9 cellular contexts compared by ENCODE assay signal in genomic region chr5:40484495-40484894, GRCh38.
DNase-seq lines count a peak whose midpoint lies in the region; ATAC-seq, FAIRE-seq and TF ChIP-seq lines count a peak whose summit lies in the region.
"Had no signal": no experiment of that assay in that cellular context is flagged by ENCODE, and none has a peak within 500 bp of the region (broad histone marks: within the 10 kb centered on the region; RNA-seq: fewer than 3 reads in every experiment).

No MANE protein-coding gene starts in this region.

- ATAC-seq in GM19455 (IDR thresholded peaks at IDR 0.05; ENCODE audit: unreplicated experiment) (peak; percentile 42), HG03103 (IDR thresholded peaks at IDR 0.05; ENCODE audit: low read depth, unreplicated experiment) (peak; percentile 37)

- no peaks in the 10 kb centered on the region for H3K36me3 Mint-ChIP-seq in type B pancreatic cell

- peaks cover 3% of the 10 kb centered on the region for H3K9me3 Mint-ChIP-seq in type B pancreatic cell

- no peaks in the 10 kb centered on the region for H3K27me3 Mint-ChIP-seq in type B pancreatic cell

- no peak overlapping the region for H3K4me3 Mint-ChIP-seq in type B pancreatic cell

- no peak for TF ChIP-seq CTCF in type B pancreatic cell (conservative IDR thresholded peaks at IDR 0.05)

- no peak for TF ChIP-seq POLR2A in GM12892 (IDR thresholded peaks at IDR 0.05; ENCODE audit: low read depth, low read length)

- peak; percentile 1 for DNase-seq in GM12892 (ENCODE audit: insufficient read length)
- peak; percentile 47 for DNase-seq in OCI-M1 (lab: John Stamatoyannopoulos, UW)
- DNase-seq in NCI-H146 treated with DMSO at 0.1 percent for 48 hours (lab: John Stamatoyannopoulos, UW; ENCODE audit: unreplicated experiment): no peak
- no peak for DNase-seq in HUDEP-2 (lab: John Stamatoyannopoulos, UW; ENCODE audit: unreplicated experiment in 76 of 76)
- DNase-seq in type B pancreatic cell (ENCODE audit: extremely low spot score, unreplicated experiment): no peak
- DNase-seq in OCI-M2 (lab: John Stamatoyannopoulos, UW; ENCODE audit: unreplicated experiment): no peak
- DNase-seq: midbrain had no signal

- no peaks in the 10 kb centered on the region for H3K4me1 Mint-ChIP-seq in type B pancreatic cell (ENCODE audit: unreplicated experiment)

- FAIRE-seq in GM12892 (lab: Jason Lieb, UNC): peak; percentile 21

- H3K27ac Mint-ChIP-seq in type B pancreatic cell: no peak overlapping the region

Comparison
In these comparisons a context has a peak if more than half of its experiments do, and no peak if none do; other contexts are left out.
1. DNase-seq: peak in GM12892 (single experiment) and OCI-M1 (single experiment); none in NCI-H146 treated with DMSO at 0.1 percent for 48 hours (single experiment), HUDEP-2 (0 of 76), type B pancreatic cell (single experiment) and OCI-M2 (single experiment).